In the genomic region with DNA sequence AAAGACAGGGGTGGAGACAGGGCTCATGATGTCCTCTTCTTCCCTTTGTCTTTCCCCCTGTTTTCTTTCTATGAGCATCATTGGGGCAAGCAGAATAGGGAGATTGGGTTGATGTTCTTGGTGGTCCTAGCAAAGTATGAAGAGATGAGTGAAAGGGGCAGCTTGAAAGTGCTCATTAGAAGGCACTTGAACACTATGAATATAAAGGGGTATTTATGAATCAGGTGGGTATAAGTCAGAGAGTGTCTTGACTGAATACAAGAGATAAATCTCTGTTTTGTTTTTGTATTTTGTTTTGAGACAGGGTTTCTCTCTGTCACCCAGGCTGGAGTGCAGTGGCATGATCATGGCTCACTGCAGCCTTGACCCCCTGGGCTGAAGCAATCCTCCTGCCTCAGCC, we compare ENCODE assay signal across 8 cellular contexts. TPM values are rescaled to one million over a fixed set of nuclear protein-coding genes. Genes with fewer than 3 reads are reported as not detected.
"Had no signal": no experiment of that assay in that cellular context is flagged by ENCODE, and none has a peak within 500 bp of the region (broad histone marks: within the 10 kb centered on the region; RNA-seq: fewer than 3 reads in every experiment).

No MANE protein-coding gene starts in this region.

RNA-seq across cellular contexts. Expression of a gene that starts 34.4 kb away (rescaled TPM):
- total RNA-seq: HepG2, HT1080, IMR-90, MCF 10A, OCI-LY7, PC-3, SK-MEL-5 had no signal
- polyA plus RNA-seq: HepG2, IMR-90, SK-N-SH had no signal
